In the genomic region with DNA sequence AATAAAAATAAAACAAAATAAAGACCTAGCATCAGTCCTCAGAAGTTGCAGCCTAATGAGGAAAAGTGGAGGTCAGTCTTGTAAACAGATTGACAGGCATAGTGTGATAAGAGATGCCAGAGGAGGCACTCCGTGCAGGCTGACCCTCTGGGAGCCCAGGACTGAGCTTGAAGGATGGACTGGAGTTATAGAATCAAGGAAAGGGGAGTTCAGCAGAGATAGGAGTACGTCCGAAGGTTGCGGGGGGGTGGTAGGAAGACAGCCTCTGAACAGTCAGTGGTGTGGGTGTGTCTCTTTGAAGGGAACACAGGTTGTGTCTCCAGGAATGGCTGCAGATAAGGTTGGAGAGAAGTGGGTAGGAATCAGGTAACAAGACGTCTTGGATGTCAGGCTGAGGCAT, we compare ENCODE assay signal across 23 cellular contexts.
DNase-seq lines count a peak whose midpoint lies in the region; ATAC-seq, FAIRE-seq and TF ChIP-seq lines count a peak whose summit lies in the region.
"Had no signal": no experiment of that assay in that cellular context is flagged by ENCODE, and none has a peak within 500 bp of the region (broad histone marks: within the 10 kb centered on the region; RNA-seq: fewer than 3 reads in every experiment).

No MANE protein-coding gene starts in this region.

- H3K9ac ChIP-seq in mesenchymal stem cell (ENCODE audit: low read length), result no peak overlapping the region
- H3K9ac ChIP-seq: SK-N-SH had no signal

- H3K27ac Mint-ChIP-seq in T-helper 17 cell, result peak overlapping the region; percentile 42

- H2BK120ac ChIP-seq in mesenchymal stem cell (ENCODE audit: low read depth, low read length), result no peak overlapping the region

- no peak overlapping the region for H3K23ac ChIP-seq in mesenchymal stem cell (ENCODE audit: low read length in 2 of 2)

- H4K91ac ChIP-seq in mesenchymal stem cell (ENCODE audit: low read length), result no peak overlapping the region

- in situ Hi-C loops in gastrocnemius medialis (cut with MboI; ENCODE audit: low sequenced_read_pairs in 4 of 4), result loop anchor here in 3 of 4 donors (10.0 to 25.0 kb wide), 3 partner anchors 200 to 300 kb away; no protein-coding TSS in a partner anchor

- H3K4ac ChIP-seq in mesenchymal stem cell (ENCODE audit: low read depth in 1 of 2, low read length in 2 of 2), result no peak overlapping the region

- H2AFZ ChIP-seq in mesenchymal stem cell (ENCODE audit: low read depth, low read length), result no peak overlapping the region

- H3K18ac ChIP-seq in mesenchymal stem cell (ENCODE audit: low read depth in 1 of 2, low read length in 2 of 2), result peak overlapping the region in 1 of 2 experiments; percentile 28

- peak overlapping the region; percentile 80 for H2AK5ac ChIP-seq in mesenchymal stem cell (ENCODE audit: low read length, severe bottlenecking)

- H3K4me1 Mint-ChIP-seq in T-helper 17 cell, result peaks cover 9% of the 10 kb centered on the region

- no peak overlapping the region for H3K4me2 ChIP-seq in A549
- no peak overlapping the region for H3K4me2 ChIP-seq in mesenchymal stem cell (ENCODE audit: low read length, poor library complexity, severe bottlenecking)
- H3K4me2 ChIP-seq: SK-N-SH had no signal

- TF ChIP-seq POLR2A in A549 (IDR thresholded peaks at IDR 0.05; ENCODE audit: low read length) (no peak), gastrocnemius medialis (IDR thresholded peaks at IDR 0.05) (no peak)

- no peak for TF ChIP-seq EP300 in A549 (IDR thresholded peaks at IDR 0.05)

- H3K79me1 ChIP-seq in mesenchymal stem cell (replicated peaks; ENCODE audit: low read length, poor library complexity, severe bottlenecking), result no peaks in the 10 kb centered on the region

- H3K27me3 ChIP-seq in mesenchymal stem cell (ENCODE audit: control insufficient read depth in 1 of 2, insufficient read depth in 1 of 2, low read length in 2 of 2) (no peaks in the 10 kb centered on the region), gastrocnemius medialis (no peaks in the 10 kb centered on the region), left ventricle myocardium inferior (ENCODE audit: low read depth) (no peaks in the 10 kb centered on the region)

- no peak for FAIRE-seq in A549 (lab: Jason Lieb, UNC)
- FAIRE-seq: GM19239 had no signal

- H3K4me1 ChIP-seq in A549 (peaks cover 44% of the 10 kb centered on the region), mesenchymal stem cell (ENCODE audit: control insufficient read depth, insufficient read depth, low read depth, low read length) (peaks cover 26% of the 10 kb centered on the region), gastrocnemius medialis (peaks cover 65 to 68% of the 10 kb centered on the region in 2 donors), left ventricle myocardium inferior (peaks cover 53% of the 10 kb centered on the region)

- no peak for TF ChIP-seq RAD21 in A549 (conservative IDR thresholded peaks at IDR 0.05 in 1 of 2, IDR thresholded peaks at IDR 0.05 in 1 of 2)

- H3K36me3 ChIP-seq in mesenchymal stem cell (ENCODE audit: control insufficient read depth in 1 of 2, insufficient read depth in 2 of 2, low read depth in 1 of 2, low read length in 2 of 2) (no peaks in the 10 kb centered on the region), gastrocnemius medialis (no peaks in the 10 kb centered on the region), left ventricle myocardium inferior (no peaks in the 10 kb centered on the region)

- H3K9me3 ChIP-seq in A549 (no peaks in the 10 kb centered on the region), T-helper 17 cell (ENCODE audit: control insufficient read depth, low read length, poor library complexity, severe bottlenecking) (no peaks in the 10 kb centered on the region), mesenchymal stem cell (ENCODE audit: control insufficient read depth, low read length) (no peaks in the 10 kb centered on the region), gastrocnemius medialis (no peaks in the 10 kb centered on the region), left ventricle myocardium inferior (replicated peaks) (no peaks in the 10 kb centered on the region)
- H3K9me3 ChIP-seq: SK-N-SH had no signal

- H4K8ac ChIP-seq in mesenchymal stem cell (ENCODE audit: low read length), result no peak overlapping the region

- H3K4me3 Mint-ChIP-seq in T-helper 17 cell, result no peak overlapping the region

- 94% methylated on average over 5 of the region's 5 CpGs for WGBS in A549 (ENCODE audit: missing lambda C conversion rate)
- WGBS in mesenchymal stem cell, result 82% methylated on average over 5 of the region's 5 CpGs

- ATAC-seq in A549 (no peak), T-helper 17 cell (no peak), gastrocnemius medialis (no peak), GM21529 (IDR thresholded peaks at IDR 0.05; ENCODE audit: unreplicated experiment) (no peak)
- ATAC-seq in activated CD4-positive, CD25-positive, alpha-beta regulatory T cell treated with anti-CD3 and anti-CD28 coated beads, Interleukin-2, amount 50 U/mL, for 24 hours, result no peak

- H2BK5ac ChIP-seq in mesenchymal stem cell (ENCODE audit: low read depth, low read length, poor library complexity, severe bottlenecking), result no peak overlapping the region

- intact Hi-C loops in gastrocnemius medialis (cut with DNase I; ENCODE audit: low total_unique reads), result loop anchor here (5.0 to 10.0 kb wide), 2 partner anchors 305 to 897 kb away; no protein-coding TSS in a partner anchor
- intact Hi-C loops in left ventricle myocardium inferior (cut with micrococcal nuclease), result no loop called here

- no peak overlapping the region for H2BK15ac ChIP-seq in mesenchymal stem cell (ENCODE audit: low read depth, poor library complexity, severe bottlenecking)

- peak overlapping the region in 1 of 2 experiments; percentile 44 for H3K14ac ChIP-seq in mesenchymal stem cell (ENCODE audit: low read length in 2 of 2)

- DNase-seq in A549 (ENCODE audit: low read depth in 1 of 2, low spot score in 1 of 2) (no peak), T-helper 17 cell (no peak), mesenchymal stem cell (no peak), gastrocnemius medialis (no peak), left ventricle myocardium inferior (no peak), pons (ENCODE audit: low spot score) (no peak)
- DNase-seq: EL; H7; KG1; NCI-H1092; NCI-H1436; NCI-H2029; NCI-H510A treated with DMSO at 0.1 percent for 48 hours; NCI-H774; NK-92 treated with Interleukin-12 subunit alpha and Interleukin-12 subunit beta, amount 100 ng/mL, for 24 hours; SIG-M5; SK-N-SH had no signal

- H3K4me3 ChIP-seq in A549 (no peak overlapping the region), mesenchymal stem cell (ENCODE audit: insufficient read depth in 1 of 2, low read depth in 1 of 2, low read length in 2 of 2) (no peak overlapping the region), gastrocnemius medialis (no peak overlapping the region), left ventricle myocardium inferior (no peak overlapping the region)

- H3K36me3 Mint-ChIP-seq in T-helper 17 cell (ENCODE audit: low read depth), result peaks cover 7% of the 10 kb centered on the region

- H2BK12ac ChIP-seq in mesenchymal stem cell (ENCODE audit: low read length in 2 of 2), result no peak overlapping the region

- H3K27ac ChIP-seq in A549, result peak overlapping the region; percentile 92 to 93
- no peak overlapping the region for H3K27ac ChIP-seq in mesenchymal stem cell (ENCODE audit: low read length, poor library complexity, severe bottlenecking)
- peak overlapping the region in 3 of 4 donors; percentile 80 to 95 (median 82) for H3K27ac ChIP-seq in gastrocnemius medialis
- no peak overlapping the region for H3K27ac ChIP-seq in left ventricle myocardium inferior (replicated peaks)
- H3K27ac ChIP-seq: 22Rv1, C4-2B, HL-60 had no signal

- peaks cover 21% of the 10 kb centered on the region for H3K27me3 Mint-ChIP-seq in T-helper 17 cell

- CTCF ChIA-PET in A549 (lab: Yijun Ruan, JAX), result interaction anchor here (0.9 to 2.8 kb wide), 2 partner anchors 9 to 49 kb away, joined by 3 to 7 read pairs; no protein-coding TSS in a partner anchor

- POLR2A ChIA-PET in A549 (lab: Yijun Ruan, JAX), result no interaction called here

- no peak for TF ChIP-seq CTCF in A549 (IDR thresholded peaks at IDR 0.05)
- no peak for TF ChIP-seq CTCF in gastrocnemius medialis (IDR thresholded peaks at IDR 0.05 in 4 of 5, conservative IDR thresholded peaks at IDR 0.05 in 1 of 5)
- TF ChIP-seq CTCF in left ventricle myocardium inferior (IDR thresholded peaks at IDR 0.05; ENCODE audit: borderline replicate concordance), result no peak

TF ChIP-seq in A549, 52 proteins besides CTCF, POLR2A, EP300 and RAD21:
- TF ChIP-seq ZNF302 (CRISPR knock-in tag; IDR thresholded peaks at IDR 0.05) (no peak), CEBPB (IDR thresholded peaks at IDR 0.05) (no peak), CHD2 (IDR thresholded peaks at IDR 0.05; ENCODE audit: low read length, partially characterized antibody) (no peak), HEYL (CRISPR knock-in tag; IDR thresholded peaks at IDR 0.05) (no peak), JUN (IDR thresholded peaks at IDR 0.05) (no peak), NPAS2 (CRISPR knock-in tag; IDR thresholded peaks at IDR 0.05; ENCODE audit: borderline replicate concordance) (no peak), PHF8 (IDR thresholded peaks at IDR 0.05; ENCODE audit: borderline replicate concordance, low read depth) (no peak), GATA3 (IDR thresholded peaks at IDR 0.05; ENCODE audit: borderline replicate concordance) (no peak), CHD4 (IDR thresholded peaks at IDR 0.05; ENCODE audit: borderline replicate concordance) (no peak), BHLHE40 (IDR thresholded peaks at IDR 0.05; ENCODE audit: low read depth, low read length) (no peak), ESRRA (IDR thresholded peaks at IDR 0.05; ENCODE audit: borderline replicate concordance, low read length) (no peak), MYC (IDR thresholded peaks at IDR 0.05; ENCODE audit: borderline replicate concordance, low read length) (no peak), NFE2L2 (conservative IDR thresholded peaks at IDR 0.05; ENCODE audit: low read length) (no peak), RCOR1 (IDR thresholded peaks at IDR 0.05; ENCODE audit: low read depth, low read length) (no peak)
- TF ChIP-seq, protein P1, sequence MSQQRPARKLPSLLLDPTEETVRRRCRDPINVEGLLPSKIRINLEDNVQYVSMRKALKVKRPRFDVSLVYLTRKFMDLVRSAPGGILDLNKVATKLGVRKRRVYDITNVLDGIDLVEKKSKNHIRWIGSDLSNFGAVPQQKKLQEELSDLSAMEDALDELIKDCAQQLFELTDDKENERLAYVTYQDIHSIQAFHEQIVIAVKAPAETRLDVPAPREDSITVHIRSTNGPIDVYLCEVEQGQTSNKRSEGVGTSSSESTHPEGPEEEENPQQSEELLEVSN (IDR thresholded peaks at IDR 0.05; ENCODE audit: borderline replicate concordance, low read depth), result no peak
- TF ChIP-seq, protein P2, sequence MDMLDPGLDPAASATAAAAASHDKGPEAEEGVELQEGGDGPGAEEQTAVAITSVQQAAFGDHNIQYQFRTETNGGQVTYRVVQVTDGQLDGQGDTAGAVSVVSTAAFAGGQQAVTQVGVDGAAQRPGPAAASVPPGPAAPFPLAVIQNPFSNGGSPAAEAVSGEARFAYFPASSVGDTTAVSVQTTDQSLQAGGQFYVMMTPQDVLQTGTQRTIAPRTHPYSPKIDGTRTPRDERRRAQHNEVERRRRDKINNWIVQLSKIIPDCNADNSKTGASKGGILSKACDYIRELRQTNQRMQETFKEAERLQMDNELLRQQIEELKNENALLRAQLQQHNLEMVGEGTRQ (IDR thresholded peaks at IDR 0.05), result no peak

Comparison
In these comparisons a context has a peak if more than half of its experiments do, and no peak if none do; other contexts are left out.
1. H3K27ac ChIP-seq: peak in A549 (2 of 2) and gastrocnemius medialis (3 of 4); none in mesenchymal stem cell (single experiment) and left ventricle myocardium inferior (single experiment).